24 cellular contexts compared by ENCODE assay signal in the genomic region with DNA sequence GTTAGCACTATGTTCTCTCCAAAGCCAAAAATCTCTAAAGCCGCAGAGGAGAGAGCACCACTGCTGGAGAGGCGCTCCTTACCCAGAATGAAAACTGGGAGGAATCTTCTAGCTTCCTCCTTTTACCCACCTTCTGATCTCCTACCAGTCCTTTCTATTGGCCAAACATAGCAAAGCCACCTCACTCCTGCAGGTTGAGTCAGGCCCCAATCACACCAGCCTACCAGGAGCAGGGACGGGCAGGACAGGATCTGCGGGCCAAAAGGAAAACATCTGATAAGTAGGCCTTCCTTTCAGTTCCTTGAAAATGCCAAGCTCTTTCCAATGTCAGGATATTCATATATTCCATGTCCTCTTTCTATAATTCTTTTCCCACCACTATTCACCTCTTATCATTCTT.
DNase-seq lines count a peak whose midpoint lies in the region; ATAC-seq and TF ChIP-seq lines count a peak whose summit lies in the region.
"Had no signal": no experiment of that assay in that cellular context is flagged by ENCODE, and none has a peak within 500 bp of the region (broad histone marks: within the 10 kb centered on the region; RNA-seq: fewer than 3 reads in every experiment).

No MANE protein-coding gene starts in this region.

- peak overlapping the region; percentile 4 for H3K18ac ChIP-seq in mesendoderm (ENCODE audit: low read length)

- H3K4me1 ChIP-seq in RWPE2 (ENCODE audit: insufficient read depth, poor library complexity, severe bottlenecking) (peaks cover 17% of the 10 kb centered on the region), mesendoderm (ENCODE audit: control insufficient read depth, low read depth, low read length) (peaks cover 14% of the 10 kb centered on the region), right atrium auricular region (peaks cover 0 to 16% of the 10 kb centered on the region in 2 donors)

- no peaks in the 10 kb centered on the region for H3K9me3 Mint-ChIP-seq in activated CD8-positive, alpha-beta T cell treated with anti-CD3 and anti-CD28 coated beads, Interleukin-2, amount 10 ng/mL, durations not matched to agents 7 days and 5 days (ENCODE audit: insufficient read depth)
- H3K9me3 Mint-ChIP-seq: CD4-positive, alpha-beta memory T cell had no signal

- POLR2A ChIA-PET in activated CD8-positive, alpha-beta T cell treated with anti-CD3 and anti-CD28 coated beads, Interleukin-2, amount 10 ng/mL, durations not matched to agents 7 days and 5 days (lab: Charles Lee), result no interaction called here

- peaks cover 14% of the 10 kb centered on the region for H3K4me1 Mint-ChIP-seq in activated CD8-positive, alpha-beta T cell treated with anti-CD3 and anti-CD28 coated beads, Interleukin-2, amount 10 ng/mL, durations not matched to agents 7 days and 5 days (ENCODE audit: low read depth)

- H4K8ac ChIP-seq in mesendoderm (ENCODE audit: low read depth, low read length), result no peak overlapping the region

- H3K27me3 ChIP-seq in RWPE2 (ENCODE audit: insufficient read depth, poor library complexity, severe bottlenecking) (no peaks in the 10 kb centered on the region), mesendoderm (ENCODE audit: insufficient read depth, low read length, poor library complexity) (no peaks in the 10 kb centered on the region), right atrium auricular region (no peaks in the 10 kb centered on the region)
- H3K27me3 ChIP-seq: MG63 had no signal

- WGBS in mesendoderm (ENCODE audit: extremely low coverage, insufficient coverage, low lambda C conversion rate), result no CpG with 5 or more reads among the region's 4 CpGs

- H3K27ac ChIP-seq in RWPE2 (ENCODE audit: poor library complexity, severe bottlenecking), result no peak overlapping the region
- H3K27ac ChIP-seq in mesendoderm (ENCODE audit: low read depth, low read length), result no peak overlapping the region
- no peak overlapping the region for H3K27ac ChIP-seq in right atrium auricular region
- H3K27ac ChIP-seq: PC-9 had no signal

- H3K27ac Mint-ChIP-seq in activated CD8-positive, alpha-beta T cell treated with anti-CD3 and anti-CD28 coated beads, Interleukin-2, amount 10 ng/mL, durations not matched to agents 7 days and 5 days, result no peak overlapping the region
- H3K27ac Mint-ChIP-seq: CD4-positive, alpha-beta memory T cell had no signal

- H3K79me2 ChIP-seq in mesendoderm (ENCODE audit: control insufficient read depth, insufficient read depth, low read length), result no peaks in the 10 kb centered on the region

- H3K4me2 ChIP-seq in mesendoderm (ENCODE audit: low read length), result no peak overlapping the region
- H3K4me2 ChIP-seq: PC-9 had no signal

- H3K36me3 ChIP-seq in RWPE2 (ENCODE audit: low read depth) (no peaks in the 10 kb centered on the region), mesendoderm (ENCODE audit: control insufficient read depth, insufficient read depth, low read length) (no peaks in the 10 kb centered on the region), right atrium auricular region (no peaks in the 10 kb centered on the region)
- H3K36me3 ChIP-seq: MG63 had no signal

- CTCF ChIA-PET in activated CD8-positive, alpha-beta T cell treated with anti-CD3 and anti-CD28 coated beads, Interleukin-2, amount 10 ng/mL, durations not matched to agents 7 days and 5 days (lab: Charles Lee), result no interaction called here

- H3K36me3 Mint-ChIP-seq in activated CD8-positive, alpha-beta T cell treated with anti-CD3 and anti-CD28 coated beads, Interleukin-2, amount 10 ng/mL, durations not matched to agents 7 days and 5 days (ENCODE audit: low read depth), result no peaks in the 10 kb centered on the region
- H3K36me3 Mint-ChIP-seq: CD4-positive, alpha-beta memory T cell had no signal

- no peak overlapping the region for H2AK5ac ChIP-seq in mesendoderm (ENCODE audit: low read length)

- peak overlapping the region; percentile 9 for H3K4ac ChIP-seq in mesendoderm (ENCODE audit: low read depth, low read length)

- H3K4me3 Mint-ChIP-seq in activated CD8-positive, alpha-beta T cell treated with anti-CD3 and anti-CD28 coated beads, Interleukin-2, amount 10 ng/mL, durations not matched to agents 7 days and 5 days, result no peak overlapping the region
- H3K4me3 Mint-ChIP-seq: CD4-positive, alpha-beta memory T cell had no signal

- no peak overlapping the region for H4K5ac ChIP-seq in mesendoderm (ENCODE audit: low read length)

- peak overlapping the region; percentile 18 for H3K56ac ChIP-seq in mesendoderm (ENCODE audit: low read length)

- TF ChIP-seq CTCF in RWPE2 (IDR thresholded peaks at IDR 0.05; ENCODE audit: poor library complexity, severe bottlenecking) (no peak), epithelial cell of esophagus (IDR thresholded peaks at IDR 0.05; ENCODE audit: insufficient read depth, low read depth, low read length, missing control alignments) (no peak), right atrium auricular region (IDR thresholded peaks at IDR 0.05) (no peak)

- peak overlapping the region; percentile 57 for H2BK15ac ChIP-seq in mesendoderm (replicated peaks; ENCODE audit: low read depth)

- H2BK5ac ChIP-seq in mesendoderm (ENCODE audit: low read length), result no peak overlapping the region

- no peak overlapping the region for H2BK120ac ChIP-seq in mesendoderm (ENCODE audit: low read depth, low read length)

- no peak overlapping the region for H3K23ac ChIP-seq in mesendoderm (ENCODE audit: low read length)

- H3K9me3 ChIP-seq in RWPE2 (ENCODE audit: severe bottlenecking) (no peaks in the 10 kb centered on the region), right atrium auricular region (no peaks in the 10 kb centered on the region)
- H3K9me3 ChIP-seq: MG63 had no signal

- no peaks in the 10 kb centered on the region for H3K79me1 ChIP-seq in mesendoderm (ENCODE audit: low read length)

- peaks cover 5% of the 10 kb centered on the region for H3K27me3 Mint-ChIP-seq in activated CD8-positive, alpha-beta T cell treated with anti-CD3 and anti-CD28 coated beads, Interleukin-2, amount 10 ng/mL, durations not matched to agents 7 days and 5 days (ENCODE audit: low read depth)

- H3K9ac ChIP-seq in mesendoderm (ENCODE audit: low read length), result no peak overlapping the region

- ATAC-seq in RWPE2 (ENCODE audit: low read depth), result peak; percentile 30; the same call in 1 of the 3 replicates
- no peak for ATAC-seq in activated CD8-positive, alpha-beta T cell treated with anti-CD3 and anti-CD28 coated beads, Interleukin-2, amount 10 ng/mL, durations not matched to agents 7 days and 5 days
- ATAC-seq: GM12878, HepG2, K562 had no signal

- H3K4me3 ChIP-seq in RWPE2 (ENCODE audit: severe bottlenecking), result no peak overlapping the region
- H3K4me3 ChIP-seq in epithelial cell of esophagus (ENCODE audit: low read length), result no peak overlapping the region
- H3K4me3 ChIP-seq in mesendoderm (ENCODE audit: low read length), result no peak overlapping the region
- no peak overlapping the region for H3K4me3 ChIP-seq in right atrium auricular region
- H3K4me3 ChIP-seq: GM12878, K562, MG63, PC-9 had no signal

- DNase-seq in RWPE2 (ENCODE audit: low spot score), result no peak
- DNase-seq in epithelial cell of esophagus (ENCODE audit: low read depth), result peak; percentile 44
- no peak for DNase-seq in mesendoderm
- DNase-seq in activated CD8-positive, alpha-beta T cell treated with anti-CD3 and anti-CD28 coated beads, Interleukin-2, amount 10 ng/mL, durations not matched to agents 7 days and 5 days, result no peak
- no peak for DNase-seq in globus pallidus (ENCODE audit: low spot score)
- no peak for DNase-seq in right atrium auricular region (ENCODE audit: low spot score)
- no peak for DNase-seq in RPMI8226
- DNase-seq: C1 segment of cervical spinal cord; CD4-positive, alpha-beta memory T cell; COR-L47; HCEC 1CT; Kasumi-1; MG63; NCI-H1105 treated with DMSO at 0.1 percent for 48 hours; NCI-H146; NCI-H1930; NCI-H524 treated with DMSO at 0.1 percent for 48 hours; NCI-H774; NK-92 treated with Interleukin-12 subunit alpha and Interleukin-12 subunit beta, amount 100 ng/mL, for 24 hours; PC-9; SHP77 had no signal
